9 cellular contexts compared by ENCODE assay signal in the genomic region with DNA sequence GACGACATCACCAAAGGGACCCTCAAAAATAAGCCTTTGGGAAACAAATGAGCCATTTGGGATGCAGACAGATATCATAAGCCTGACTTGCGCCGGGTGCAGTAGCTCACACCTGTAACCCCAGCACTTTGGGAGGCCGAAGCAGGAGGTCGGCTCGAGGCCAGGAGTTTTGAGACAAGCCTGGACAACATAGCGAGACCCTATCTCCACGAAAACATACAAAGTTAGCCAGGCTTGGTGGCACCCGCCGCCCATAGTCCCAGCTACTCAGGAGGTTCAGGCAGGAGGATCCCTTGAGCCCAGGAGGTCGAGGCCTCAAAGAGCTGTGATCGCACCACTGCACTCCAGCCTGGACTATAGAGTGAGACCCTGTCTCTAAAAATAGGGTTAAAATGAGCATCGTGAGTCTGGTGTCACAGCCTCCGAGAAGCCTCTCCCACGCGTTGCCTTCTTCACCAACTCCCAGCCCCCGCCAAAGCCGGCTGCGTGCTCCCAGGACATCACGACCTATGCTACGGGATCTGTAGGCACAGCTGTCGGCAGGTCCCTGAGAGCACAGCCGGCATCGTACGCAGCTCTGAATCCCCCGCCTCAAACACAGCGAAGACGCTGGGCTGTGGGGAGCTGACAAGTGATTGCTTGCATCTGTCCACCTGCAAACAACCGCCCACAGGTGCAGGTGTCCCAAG. TPM values are rescaled to one million over a fixed set of nuclear protein-coding genes. Genes with fewer than 3 reads are reported as not detected.
DNase-seq lines count a peak whose midpoint lies in the region; ATAC-seq, FAIRE-seq and TF ChIP-seq lines count a peak whose summit lies in the region.
"Had no signal": no experiment of that assay in that cellular context is flagged by ENCODE, and none has a peak within 500 bp of the region (broad histone marks: within the 10 kb centered on the region; RNA-seq: fewer than 3 reads in every experiment).

No MANE protein-coding gene starts in this region.

- H3K27me3 Mint-ChIP-seq in activated T-cell treated with anti-CD3 and anti-CD28 coated beads, Interleukin-2, amount 50 U/mL, for 4 hours (ENCODE audit: low read depth) = no peaks in the 10 kb centered on the region

- H3K4me3 Mint-ChIP-seq in activated T-cell treated with anti-CD3 and anti-CD28 coated beads, Interleukin-2, amount 50 U/mL, for 4 hours = peak overlapping the region; percentile 93

- no peaks in the 10 kb centered on the region for H3K9me1 ChIP-seq in keratinocyte (ENCODE audit: control insufficient read depth, extremely low read depth, insufficient read depth, low read length)

- DNase-seq in activated T-cell treated with anti-CD3 and anti-CD28 coated beads, Interleukin-2, amount 50 U/mL, for 4 hours = no peak
- DNase-seq in activated T-cell treated with anti-CD3 and anti-CD28 coated beads, Interleukin-2, amount 50 U/mL, for 48 hours = no peak
- DNase-seq in activated naive CD4-positive, alpha-beta T cell treated with anti-CD3 and anti-CD28 coated beads, Interleukin-2, amount 50 U/mL, for 72 hours (ENCODE audit: low spot score in 2 of 2) = no peak
- no peak for DNase-seq in keratinocyte (ENCODE audit: low read depth, low spot score)
- DNase-seq: GOT3 had no signal

- H3K36me3 ChIP-seq in keratinocyte (ENCODE audit: control insufficient read depth in 2 of 2, extremely low read depth in 1 of 2, insufficient read depth in 2 of 2, low read length in 2 of 2) (peaks cover 8 to 12% of the 10 kb centered on the region in 2 experiments), subcutaneous abdominal adipose tissue (ENCODE audit: control insufficient read depth in 5 of 5, insufficient read depth in 5 of 5, low read length in 5 of 5) (peaks cover 0 to 11% (median 7%) of the 10 kb centered on the region in 5 donors)

- H3K9ac ChIP-seq in keratinocyte (ENCODE audit: control insufficient read depth, extremely low read depth, insufficient read depth, low read length) (peak overlapping the region; percentile 94), subcutaneous abdominal adipose tissue (ENCODE audit: low read length in 5 of 5) (peak overlapping the region; percentile 81 to 99 (median 97))

- H3K4me1 ChIP-seq in keratinocyte (ENCODE audit: control insufficient read depth, extremely low read depth, insufficient read depth, low read length) = peaks cover 52% of the 10 kb centered on the region
- peaks cover 16 to 59% (median 52%) of the 10 kb centered on the region in 5 donors for H3K4me1 ChIP-seq in subcutaneous abdominal adipose tissue (ENCODE audit: control insufficient read depth in 5 of 5, insufficient read depth in 5 of 5, low read length in 5 of 5)

- no peak for FAIRE-seq in keratinocyte (lab: Jason Lieb, UNC)

- peak overlapping the region; percentile 89 for H3K27ac ChIP-seq in keratinocyte (ENCODE audit: control insufficient read depth, insufficient read depth, low read length)
- H3K27ac ChIP-seq in subcutaneous abdominal adipose tissue (ENCODE audit: low read depth, low read length) = peak overlapping the region; percentile 93

- peaks cover 66% of the 10 kb centered on the region for H3K4me1 Mint-ChIP-seq in activated T-cell treated with anti-CD3 and anti-CD28 coated beads, Interleukin-2, amount 50 U/mL, for 4 hours (ENCODE audit: low read depth)

- peaks cover 66% of the 10 kb centered on the region for H3K79me2 ChIP-seq in keratinocyte (ENCODE audit: control insufficient read depth, insufficient read depth, low read length)

- peaks cover 21% of the 10 kb centered on the region for H4K20me1 ChIP-seq in keratinocyte (ENCODE audit: control insufficient read depth, extremely low read depth, insufficient read depth, low read length)

- no peak for ATAC-seq in activated T-cell treated with anti-CD3 and anti-CD28 coated beads, Interleukin-2, amount 50 U/mL, for 4 hours
- no peak for ATAC-seq in activated naive CD4-positive, alpha-beta T cell treated with anti-CD3 and anti-CD28 coated beads, Interleukin-2, amount 50 U/mL, for 72 hours
- ATAC-seq in GM19324 (IDR thresholded peaks at IDR 0.05; ENCODE audit: low FRiP score, unreplicated experiment) (no peak), HG03135 (IDR thresholded peaks at IDR 0.05; ENCODE audit: unreplicated experiment) (no peak), HG02623 (IDR thresholded peaks at IDR 0.05; ENCODE audit: unreplicated experiment) (no peak)

- no peaks in the 10 kb centered on the region for H3K27me3 ChIP-seq in keratinocyte (ENCODE audit: control insufficient read depth, extremely low read depth, insufficient read depth, low read length)
- H3K27me3 ChIP-seq in subcutaneous abdominal adipose tissue (ENCODE audit: control insufficient read depth in 5 of 5, insufficient read depth in 4 of 5, low read length in 5 of 5) = peaks cover 0 to 6% (median 0%) of the 10 kb centered on the region in 5 donors

- no peak overlapping the region for H2AFZ ChIP-seq in keratinocyte (ENCODE audit: control insufficient read depth, low read length)

- dilution Hi-C loops in keratinocyte (cut with MboI; ENCODE audit: extremely low pct_ligation_motif_present, low sequenced_read_pairs) = no loop called here

- no peak for TF ChIP-seq CTCF in keratinocyte (optimal IDR thresholded peaks at IDR 0.05 in 1 of 3, IDR thresholded peaks at IDR 0.05 in 1 of 3, conservative IDR thresholded peaks at IDR 0.05 in 1 of 3; ENCODE audit: extremely low read depth in 1 of 3, insufficient read depth in 2 of 3, low read length in 3 of 3)

- peak overlapping the region; percentile 95 for H3K4me2 ChIP-seq in keratinocyte (ENCODE audit: control insufficient read depth, extremely low read depth, insufficient read depth, low read depth, low read length)

- H3K27ac Mint-ChIP-seq in activated naive CD4-positive, alpha-beta T cell treated with anti-CD3 and anti-CD28 coated beads, Interleukin-2, amount 50 U/mL, for 72 hours = peak overlapping the region; percentile 92 to 98

- peaks cover 3% of the 10 kb centered on the region for H3K36me3 Mint-ChIP-seq in activated T-cell treated with anti-CD3 and anti-CD28 coated beads, Interleukin-2, amount 50 U/mL, for 4 hours (ENCODE audit: insufficient read depth)
- H3K36me3 Mint-ChIP-seq in activated naive CD4-positive, alpha-beta T cell treated with anti-CD3 and anti-CD28 coated beads, Interleukin-2, amount 50 U/mL, for 72 hours = peaks cover 10 to 14% of the 10 kb centered on the region in 2 donors

- peak overlapping the region; percentile 81 to 87 (median 85) for H3K4me3 ChIP-seq in keratinocyte (ENCODE audit: control insufficient read depth in 2 of 3, extremely low read depth in 1 of 3, insufficient read depth in 2 of 3, low read depth in 1 of 3, low read length in 3 of 3)
- H3K4me3 ChIP-seq in subcutaneous abdominal adipose tissue (ENCODE audit: low read depth in 1 of 5, low read length in 5 of 5) = peak overlapping the region; percentile 84 to 93 (median 90)

- H3K9me3 Mint-ChIP-seq in activated T-cell treated with anti-CD3 and anti-CD28 coated beads, Interleukin-2, amount 50 U/mL, for 4 hours = no peaks in the 10 kb centered on the region
- no peaks in the 10 kb centered on the region for H3K9me3 Mint-ChIP-seq in activated naive CD4-positive, alpha-beta T cell treated with anti-CD3 and anti-CD28 coated beads, Interleukin-2, amount 50 U/mL, for 72 hours

- H3K9me3 ChIP-seq in keratinocyte (ENCODE audit: control insufficient read depth, low read depth, low read length) (no peaks in the 10 kb centered on the region), subcutaneous abdominal adipose tissue (ENCODE audit: control insufficient read depth in 5 of 5, low read length in 5 of 5) (no peaks in the 10 kb centered on the region)

RNA-seq across cellular contexts. Expression of gene REXO1, which starts 1.6 kb away (rescaled TPM):
- 10 to 100 TPM; 91.5 to 95.0 (median 94.4) TPM for total RNA-seq in activated T-cell treated with anti-CD3 and anti-CD28 coated beads, Interleukin-2, amount 50 U/mL, for 4 hours
- 10 to 100 TPM; 35.5 to 44.5 TPM for total RNA-seq in activated naive CD4-positive, alpha-beta T cell treated with anti-CD3 and anti-CD28 coated beads, Interleukin-2, amount 50 U/mL, for 72 hours
- polyA plus RNA-seq in keratinocyte = 6.1 to 18.6 TPM (median 9.1 TPM) in 3 replicates
- 15.3 TPM for polyA plus RNA-seq in keratinocyte (2011; ENCODE audit: low read depth)
- polyA plus RNA-seq in keratinocyte (2011; cell fraction: cytosol; rRNA removed) = 8.0 and 14.2 TPM in 2 replicates
- polyA plus RNA-seq in keratinocyte (2011; cell fraction: nucleus; rRNA removed) = 41.7 and 47.8 TPM in 2 replicates
- polyA plus RNA-seq in keratinocyte (2012; ENCODE audit: low replicate concordance) = 19.8 and 25.0 TPM in 2 replicates
- 16.5 to 40.9 TPM (median 17.7 TPM) in 3 replicates for polyA minus RNA-seq in keratinocyte
- polyA minus RNA-seq in keratinocyte (2011; cell fraction: cytosol; rRNA and poly(A)+ RNA removed) = 27.4 TPM
- 12.9 and 19.1 TPM in 2 replicates for polyA minus RNA-seq in keratinocyte (2011; cell fraction: nucleus; rRNA and poly(A)+ RNA removed)

RNA-seq across cellular contexts. Expression of gene KLF16, which starts 16.7 kb away (rescaled TPM):
- 10 to 100 TPM; 64.0 to 71.0 (median 69.1) TPM for total RNA-seq in activated T-cell treated with anti-CD3 and anti-CD28 coated beads, Interleukin-2, amount 50 U/mL, for 4 hours
- total RNA-seq in activated naive CD4-positive, alpha-beta T cell treated with anti-CD3 and anti-CD28 coated beads, Interleukin-2, amount 50 U/mL, for 72 hours = 10 to 100 TPM; 20.5 to 22.6 TPM
- 4.9 to 14.7 TPM (median 6.0 TPM) in 3 replicates for polyA plus RNA-seq in keratinocyte
- polyA plus RNA-seq in keratinocyte (2011; ENCODE audit: low read depth) = 2.6 TPM
- 4.7 and 19.3 TPM in 2 replicates for polyA plus RNA-seq in keratinocyte (2011; cell fraction: cytosol; rRNA removed)
- 7.7 and 17.7 TPM in 2 replicates for polyA plus RNA-seq in keratinocyte (2011; cell fraction: nucleus; rRNA removed)
- 13.9 and 30.6 TPM in 2 replicates for polyA plus RNA-seq in keratinocyte (2012; ENCODE audit: low replicate concordance)
- polyA minus RNA-seq in keratinocyte = 1.9 to 11.4 TPM (median 2.2 TPM) in 3 replicates
- polyA minus RNA-seq in keratinocyte (2011; cell fraction: cytosol; rRNA and poly(A)+ RNA removed) = 48.5 TPM
- 8.2 and 11.3 TPM in 2 replicates for polyA minus RNA-seq in keratinocyte (2011; cell fraction: nucleus; rRNA and poly(A)+ RNA removed)

RNA-seq across cellular contexts. Expression of gene ATP8B3, which starts 34.6 kb away (rescaled TPM):
- total RNA-seq in activated T-cell treated with anti-CD3 and anti-CD28 coated beads, Interleukin-2, amount 50 U/mL, for 4 hours = under 1 TPM; 0.37 to 0.66 (median 0.43) TPM
- 10 to 100 TPM; 11.7 to 28.7 TPM for total RNA-seq in activated naive CD4-positive, alpha-beta T cell treated with anti-CD3 and anti-CD28 coated beads, Interleukin-2, amount 50 U/mL, for 72 hours
- polyA plus RNA-seq in keratinocyte = 0.98 to 2.8 TPM (median 1.2 TPM) in 3 replicates
- polyA plus RNA-seq in keratinocyte (2011; ENCODE audit: low read depth) = 0.44 TPM
- polyA plus RNA-seq in keratinocyte (2011; cell fraction: cytosol; rRNA removed) = 0.74 and 1.2 TPM in 2 replicates
- 3.3 and 7.1 TPM in 2 replicates for polyA plus RNA-seq in keratinocyte (2011; cell fraction: nucleus; rRNA removed)
- 0.56 and 1.5 TPM in 2 replicates for polyA plus RNA-seq in keratinocyte (2012; ENCODE audit: low replicate concordance)
- 0.82 to 3.7 TPM (median 1.3 TPM) in 3 replicates for polyA minus RNA-seq in keratinocyte
- 2.5 TPM for polyA minus RNA-seq in keratinocyte (2011; cell fraction: cytosol; rRNA and poly(A)+ RNA removed)
- polyA minus RNA-seq in keratinocyte (2011; cell fraction: nucleus; rRNA and poly(A)+ RNA removed) = 1.5 and 1.9 TPM in 2 replicates

RNA-seq across cellular contexts. Expression of gene ABHD17A, which starts 38.6 kb away (rescaled TPM):
- total RNA-seq in activated T-cell treated with anti-CD3 and anti-CD28 coated beads, Interleukin-2, amount 50 U/mL, for 4 hours = 100 to 1,000 TPM; 109 to 135 (median 117) TPM
- 100 to 1,000 TPM; 109 to 110 TPM for total RNA-seq in activated naive CD4-positive, alpha-beta T cell treated with anti-CD3 and anti-CD28 coated beads, Interleukin-2, amount 50 U/mL, for 72 hours
- 27.2 to 67.3 TPM (median 31.0 TPM) in 3 replicates for polyA plus RNA-seq in keratinocyte
- polyA plus RNA-seq in keratinocyte (2011; ENCODE audit: low read depth) = 9.2 TPM
- polyA plus RNA-seq in keratinocyte (2011; cell fraction: cytosol; rRNA removed) = 20.8 and 62.5 TPM in 2 replicates
- polyA plus RNA-seq in keratinocyte (2011; cell fraction: nucleus; rRNA removed) = 29.9 and 47.5 TPM in 2 replicates
- 20.6 and 43.3 TPM in 2 replicates for polyA plus RNA-seq in keratinocyte (2012; ENCODE audit: low replicate concordance)
- 13.2 to 23.4 TPM (median 20.6 TPM) in 3 replicates for polyA minus RNA-seq in keratinocyte
- 122 TPM for polyA minus RNA-seq in keratinocyte (2011; cell fraction: cytosol; rRNA and poly(A)+ RNA removed)
- polyA minus RNA-seq in keratinocyte (2011; cell fraction: nucleus; rRNA and poly(A)+ RNA removed) = 13.3 and 22.2 TPM in 2 replicates

RNA-seq across cellular contexts. Expression of gene ADAT3, which starts 58.5 kb away (rescaled TPM):
- total RNA-seq in activated T-cell treated with anti-CD3 and anti-CD28 coated beads, Interleukin-2, amount 50 U/mL, for 4 hours = 1 to 10 TPM; 7.3 to 7.8 (median 7.7) TPM
- total RNA-seq in activated naive CD4-positive, alpha-beta T cell treated with anti-CD3 and anti-CD28 coated beads, Interleukin-2, amount 50 U/mL, for 72 hours = 1 to 10 TPM; 8.5 to 10.0 TPM
- polyA plus RNA-seq in keratinocyte = 0.55 to 0.93 TPM (median 0.85 TPM) in 3 replicates
- polyA plus RNA-seq in keratinocyte (2011; ENCODE audit: low read depth) = 0.69 TPM
- polyA plus RNA-seq in keratinocyte (2011; cell fraction: cytosol; rRNA removed) = 0.15 and 1.7 TPM in 2 replicates
- 1.2 and 2.4 TPM in 2 replicates for polyA plus RNA-seq in keratinocyte (2011; cell fraction: nucleus; rRNA removed)
- 1.9 and 3.4 TPM in 2 replicates for polyA plus RNA-seq in keratinocyte (2012; ENCODE audit: low replicate concordance)
- 0.20 to 0.36 TPM in 2 of 3 replicates, not detected in the other for polyA minus RNA-seq in keratinocyte
- polyA minus RNA-seq in keratinocyte (2011; cell fraction: cytosol; rRNA and poly(A)+ RNA removed) = 2.1 TPM
- polyA minus RNA-seq in keratinocyte (2011; cell fraction: nucleus; rRNA and poly(A)+ RNA removed) = 2.1 and 2.6 TPM in 2 replicates

Comparison
In these comparisons a context has a peak if more than half of its experiments do, and no peak if none do; other contexts are left out.
1. RNA of gene ATP8B3, which starts 34.6 kb away (total RNA-seq): 11.7 to 28.7 TPM in activated naive CD4-positive, alpha-beta T cell treated with anti-CD3 and anti-CD28 coated beads, Interleukin-2, amount 50 U/mL, for 72 hours; 0.37 to 0.66 TPM in activated T-cell treated with anti-CD3 and anti-CD28 coated beads, Interleukin-2, amount 50 U/mL, for 4 hours; every median in the first group is over 4 times any median in the second.